In genomic region chr1:12617901-12618660, GRCh38 we compare ENCODE assay signal across 8 cellular contexts. TPM values are rescaled to one million over a fixed set of nuclear protein-coding genes. Genes with fewer than 3 reads are reported as not detected.
DNase-seq lines count a peak whose midpoint lies in the region; ATAC-seq and TF ChIP-seq lines count a peak whose summit lies in the region.

Gene DHRS3 (minus strand): TSS chr1:12618210. CDS start chr1:12617348, 862 bp downstream.

- H3K9me3 ChIP-seq in iPS-18a (ENCODE audit: control insufficient read depth, low read depth, low read length) = no peaks in the 10 kb centered on the region
- no peaks in the 10 kb centered on the region for H3K9me3 ChIP-seq in sigmoid colon

- H3K4me3 ChIP-seq in iPS-18a (ENCODE audit: low read length) (peak within 1 kb of the TSS; percentile 88), sigmoid colon (peak within 1 kb of the TSS; percentile 70 to 92 (median 78))

- peak; percentile 92 for DNase-seq in NCI-H1092 treated with DMSO at 0.1 percent for 48 hours (lab: John Stamatoyannopoulos, UW)
- peak; percentile 61 for DNase-seq in UCSD-AML1 (lab: John Stamatoyannopoulos, UW; ENCODE audit: unreplicated experiment)
- DNase-seq in MCF 10A (ENCODE audit: unreplicated experiment) = peak; percentile 92
- peak; percentile 92 for DNase-seq in sigmoid colon

- BruUV-seq in MCF 10A (replicated peaks; lab: Mats Ljungman, UMichigan) = no TSS peak

- peak within 1 kb of the TSS; percentile 95 for H3K4me3 Mint-ChIP-seq in MCF 10A (ENCODE audit: unreplicated experiment)

- H3K27ac Mint-ChIP-seq in MCF 10A (ENCODE audit: low read depth, unreplicated experiment) = peak within 1 kb of the TSS; percentile 78

- peaks cover 20% of the 10 kb centered on the region for H3K4me1 ChIP-seq in iPS-18a (ENCODE audit: control insufficient read depth, low read depth, low read length)
- H3K4me1 ChIP-seq in sigmoid colon = peaks cover 0 to 82% (median 70%) of the 10 kb centered on the region in 4 donors

- intact Hi-C loops in MCF 10A (cut with micrococcal nuclease) (loop anchor here (5.0 kb wide), 2 partner anchors 66 to 141 kb away; no protein-coding TSS in a partner anchor), sigmoid colon (cut with DNase I) (loop anchor here (1.0 to 5.0 kb wide), 7 partner anchors 23 to 307 kb away; no protein-coding TSS in a partner anchor)

- ATAC-seq in GM18498 (IDR thresholded peaks at IDR 0.05; ENCODE audit: unreplicated experiment) (peak; percentile 51), GM18873 (IDR thresholded peaks at IDR 0.05; ENCODE audit: low FRiP score, unreplicated experiment) (no peak), HG03135 (IDR thresholded peaks at IDR 0.05; ENCODE audit: unreplicated experiment) (no peak)

- no peaks in the 10 kb centered on the region for H3K27me3 Mint-ChIP-seq in MCF 10A (ENCODE audit: insufficient read depth, unreplicated experiment)

- H3K36me3 ChIP-seq in iPS-18a (ENCODE audit: control insufficient read depth, low read depth, low read length) (no peaks in the 10 kb centered on the region), sigmoid colon (peaks cover 0 to under 1% (median 0%) of the 10 kb centered on the region in 4 donors)

- peaks cover 29% of the 10 kb centered on the region for H3K4me1 Mint-ChIP-seq in MCF 10A (ENCODE audit: insufficient read depth, unreplicated experiment)

- H3K27me3 ChIP-seq in iPS-18a (ENCODE audit: control insufficient read depth, insufficient read depth, low read length) (peaks cover 5% of the 10 kb centered on the region), sigmoid colon (no peaks in the 10 kb centered on the region)

- POLR2A ChIA-PET in MCF 10A (lab: Yijun Ruan, JAX) = interaction anchor here (0.6 to 5.3 kb wide), 17 partner anchors 14 to 982 kb away, joined by 3 to 53 read pairs (median 4); no protein-coding TSS in a partner anchor

- peak; percentile 83 to 87 for TF ChIP-seq POLR2A in sigmoid colon (IDR thresholded peaks at IDR 0.05)

- CTCF ChIA-PET in MCF 10A (lab: Yijun Ruan, JAX) = interaction anchor here (0.6 to 1.8 kb wide), 9 partner anchors 17 to 329 kb away, joined by 3 to 6 read pairs (median 3); no protein-coding TSS in a partner anchor

- TF ChIP-seq EP300 in sigmoid colon (IDR thresholded peaks at IDR 0.05) = peak in 2 of 4 donors; percentile 16 to 50

- no peaks in the 10 kb centered on the region for H3K9me3 Mint-ChIP-seq in MCF 10A (ENCODE audit: unreplicated experiment)

- WGBS in sigmoid colon, 2 donors = 0 to 1% methylated on average over 69 of the region's 69 CpGs

- H3K36me3 Mint-ChIP-seq in MCF 10A (ENCODE audit: insufficient read depth, unreplicated experiment) = peaks cover 7% of the 10 kb centered on the region

- peak within 1 kb of the TSS; percentile 74 for H3K9ac ChIP-seq in iPS-18a (ENCODE audit: low read length)

- H3K27ac ChIP-seq in iPS-18a (ENCODE audit: low read length) (no peak within 1 kb of the TSS), sigmoid colon (peak within 1 kb of the TSS; percentile 90 to 99 (median 96))

- no peak for TF ChIP-seq CTCF in MCF 10A (IDR thresholded peaks at IDR 0.05; ENCODE audit: unreplicated experiment)
- TF ChIP-seq CTCF in sigmoid colon (IDR thresholded peaks at IDR 0.05) = no peak

RNA-seq across cellular contexts. Expression of gene DHRS3, which starts in this region (rescaled TPM):
- 1.4 and 1.5 TPM in 2 replicates for total RNA-seq in MCF 10A (2022)
- total RNA-seq in sigmoid colon = 100 to 1,000 TPM in 1 of 4 donors, 10 to 100 TPM in 3; 47.1 to 102 (median 73.1) TPM
- 10 to 100 TPM; 34.8 to 47.9 (median 36.5) TPM for polyA plus RNA-seq in sigmoid colon

Comparison
In these comparisons a context has a peak if more than half of its experiments do, and no peak if none do; other contexts are left out.
1. RNA of gene DHRS3 (total RNA-seq): 47.1 to 102 TPM in sigmoid colon; 1.4 to 1.5 TPM in MCF 10A; every median in the first group is over 10 times any median in the second.
2. Peak in every context shown above with its lines, with median percentiles within 50 percentile points of each other: DNase-seq.